ENCODE assay signal across 1 cellular context in the genomic region with DNA sequence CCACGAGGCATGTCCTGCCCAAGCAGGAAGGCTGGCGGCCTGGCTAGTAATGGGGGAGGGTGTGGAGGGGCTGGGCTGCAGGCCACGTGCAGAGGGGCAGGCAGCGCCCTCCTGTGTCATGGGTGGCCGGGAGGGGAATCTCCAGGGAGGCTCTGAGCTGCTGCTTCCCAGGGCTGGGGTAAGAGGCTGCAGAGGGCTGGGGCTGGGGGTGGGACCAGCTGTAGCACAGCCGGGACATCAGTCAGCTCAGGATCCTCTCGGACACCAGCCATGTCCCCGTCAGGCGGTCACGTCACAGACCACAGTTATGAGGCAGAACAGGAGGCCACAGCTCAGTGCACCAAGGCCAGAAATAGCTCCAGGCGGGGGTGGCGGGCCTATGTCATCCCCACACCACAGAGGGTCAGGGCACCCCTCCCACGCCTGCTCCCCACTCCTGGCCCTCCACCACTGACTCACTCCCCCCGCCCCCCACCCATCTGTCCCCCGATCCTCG.
A peak's percentile ranks its signal among the peaks of the same experiment; 100 is the strongest.
TF ChIP-seq lines count a peak whose summit lies in the region.

No MANE protein-coding gene starts in this region.

TF ChIP-seq in K562, 482 proteins besides CTCF, POLR2A, EP300 and RAD21 (continued from another document and continues in another):
- TF ChIP-seq, protein P1, sequence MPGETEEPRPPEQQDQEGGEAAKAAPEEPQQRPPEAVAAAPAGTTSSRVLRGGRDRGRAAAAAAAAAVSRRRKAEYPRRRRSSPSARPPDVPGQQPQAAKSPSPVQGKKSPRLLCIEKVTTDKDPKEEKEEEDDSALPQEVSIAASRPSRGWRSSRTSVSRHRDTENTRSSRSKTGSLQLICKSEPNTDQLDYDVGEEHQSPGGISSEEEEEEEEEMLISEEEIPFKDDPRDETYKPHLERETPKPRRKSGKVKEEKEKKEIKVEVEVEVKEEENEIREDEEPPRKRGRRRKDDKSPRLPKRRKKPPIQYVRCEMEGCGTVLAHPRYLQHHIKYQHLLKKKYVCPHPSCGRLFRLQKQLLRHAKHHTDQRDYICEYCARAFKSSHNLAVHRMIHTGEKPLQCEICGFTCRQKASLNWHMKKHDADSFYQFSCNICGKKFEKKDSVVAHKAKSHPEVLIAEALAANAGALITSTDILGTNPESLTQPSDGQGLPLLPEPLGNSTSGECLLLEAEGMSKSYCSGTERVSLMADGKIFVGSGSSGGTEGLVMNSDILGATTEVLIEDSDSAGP (CRISPR knock-in tag; IDR thresholded peaks at IDR 0.05): no peak
- TF ChIP-seq E2F3 (CRISPR knock-in tag; IDR thresholded peaks at IDR 0.05) (0 out of 2 replicates have a peak, but pooled peaks have one; percentile 44), ZNF24 (IDR thresholded peaks at IDR 0.05) (no peak), ATF1 (CRISPR knock-in tag; IDR thresholded peaks at IDR 0.05) (no peak), ATF1 (tag; IDR thresholded peaks at IDR 0.05) (peak; percentile 73), SRF (CRISPR knock-in tag; IDR thresholded peaks at IDR 0.05) (peak in 1 of 2 experiments; percentile 20; a peak in 1 of 4 replicates), BRD4 (IDR thresholded peaks at IDR 0.05) (no peak), ZNF780A (CRISPR knock-in tag; IDR thresholded peaks at IDR 0.05) (no peak), NR2C1 (IDR thresholded peaks at IDR 0.05) (no peak), NR2C1 (tag; IDR thresholded peaks at IDR 0.05) (no peak), TBL1XR1 (IDR thresholded peaks at IDR 0.05; ENCODE audit: low read length in 2 of 2) (0 out of 4 replicates have a peak, but pooled peaks of 1 of the 2 experiments have one; percentile 48), ZFPM2 (CRISPR knock-in tag; IDR thresholded peaks at IDR 0.05) (no peak), FOXJ2 (tag; IDR thresholded peaks at IDR 0.05) (no peak), TRIM24 (IDR thresholded peaks at IDR 0.05) (no peak), CHD2 (IDR thresholded peaks at IDR 0.05; ENCODE audit: low read depth, low read length) (no peak), ZNF830 (CRISPR knock-in tag; IDR thresholded peaks at IDR 0.05) (no peak), TOE1 (IDR thresholded peaks at IDR 0.05; ENCODE audit: borderline replicate concordance) (no peak), TOE1 (CRISPR knock-in tag; IDR thresholded peaks at IDR 0.05; ENCODE audit: borderline replicate concordance, low read depth) (no peak), GTF2F1 (IDR thresholded peaks at IDR 0.05; ENCODE audit: low read depth, low read length) (no peak), PHF20 (IDR thresholded peaks at IDR 0.05; ENCODE audit: partially characterized antibody) (no peak), SMAD1 (IDR thresholded peaks at IDR 0.05; ENCODE audit: low read depth, low read length, partially characterized antibody) (no peak), ETS2 (tag; IDR thresholded peaks at IDR 0.05; ENCODE audit: borderline replicate concordance, poor library complexity, severe bottlenecking) (no peak), NFIX (CRISPR knock-in tag; IDR thresholded peaks at IDR 0.05; ENCODE audit: low read depth) (no peak), ELF4 (CRISPR knock-in tag; IDR thresholded peaks at IDR 0.05) (peak; percentile 40; the same call in 1 of the 2 replicates), ZC3H11A (IDR thresholded peaks at IDR 0.05; ENCODE audit: low read depth, low read length) (no peak), RUNX1 (IDR thresholded peaks at IDR 0.05; ENCODE audit: low read depth) (0 out of 2 replicates have a peak, but pooled peaks have one; percentile 51), GATAD2A (IDR thresholded peaks at IDR 0.05) (no peak), NFE2 (IDR thresholded peaks at IDR 0.05; ENCODE audit: low read depth) (peak; percentile 40; the same call in 1 of the 2 replicates), RAD51 (IDR thresholded peaks at IDR 0.05; ENCODE audit: borderline replicate concordance, low read depth) (peak; percentile 26; the same call in 1 of the 2 replicates), SMAD2 (IDR thresholded peaks at IDR 0.05; ENCODE audit: low read depth, low read length) (no peak), SUPT5H (IDR thresholded peaks at IDR 0.05) (no peak), ZNF778 (CRISPR knock-in tag; IDR thresholded peaks at IDR 0.05) (no peak), ZNF174 (CRISPR knock-in tag; IDR thresholded peaks at IDR 0.05) (no peak), CBFA2T3 (IDR thresholded peaks at IDR 0.05) (peak; percentile 14; the same call in 1 of the 2 replicates), HOXB6 (CRISPR knock-in tag; IDR thresholded peaks at IDR 0.05; ENCODE audit: borderline replicate concordance) (no peak), ESRRB (CRISPR knock-in tag; IDR thresholded peaks at IDR 0.05; ENCODE audit: borderline replicate concordance) (no peak), CCNT2 (IDR thresholded peaks at IDR 0.05; ENCODE audit: borderline replicate concordance, extremely low read depth, insufficient read length, low read depth, low read length) (no peak), ZNF785 (CRISPR knock-in tag; IDR thresholded peaks at IDR 0.05) (no peak), ARNT (IDR thresholded peaks at IDR 0.05) (no peak), RBFOX2 (IDR thresholded peaks at IDR 0.05; ENCODE audit: low read depth, low read length) (0 out of 2 replicates have a peak, but pooled peaks have one; percentile 5), TARDBP (IDR thresholded peaks at IDR 0.05) (no peak), ZNF79 (CRISPR knock-in tag; IDR thresholded peaks at IDR 0.05; ENCODE audit: low read depth) (no peak), ZNF224 (CRISPR knock-in tag; IDR thresholded peaks at IDR 0.05) (no peak), TAF15 (IDR thresholded peaks at IDR 0.05; ENCODE audit: low read depth, low read length) (no peak), KAT8 (IDR thresholded peaks at IDR 0.05; ENCODE audit: low read depth) (no peak), MAZ (CRISPR knock-in tag; conservative IDR thresholded peaks at IDR 0.05 in 1 of 2, IDR thresholded peaks at IDR 0.05 in 1 of 2) (peak; percentile 26 to 64; a peak in 3 of 4 replicates)
- TF ChIP-seq, protein P2, sequence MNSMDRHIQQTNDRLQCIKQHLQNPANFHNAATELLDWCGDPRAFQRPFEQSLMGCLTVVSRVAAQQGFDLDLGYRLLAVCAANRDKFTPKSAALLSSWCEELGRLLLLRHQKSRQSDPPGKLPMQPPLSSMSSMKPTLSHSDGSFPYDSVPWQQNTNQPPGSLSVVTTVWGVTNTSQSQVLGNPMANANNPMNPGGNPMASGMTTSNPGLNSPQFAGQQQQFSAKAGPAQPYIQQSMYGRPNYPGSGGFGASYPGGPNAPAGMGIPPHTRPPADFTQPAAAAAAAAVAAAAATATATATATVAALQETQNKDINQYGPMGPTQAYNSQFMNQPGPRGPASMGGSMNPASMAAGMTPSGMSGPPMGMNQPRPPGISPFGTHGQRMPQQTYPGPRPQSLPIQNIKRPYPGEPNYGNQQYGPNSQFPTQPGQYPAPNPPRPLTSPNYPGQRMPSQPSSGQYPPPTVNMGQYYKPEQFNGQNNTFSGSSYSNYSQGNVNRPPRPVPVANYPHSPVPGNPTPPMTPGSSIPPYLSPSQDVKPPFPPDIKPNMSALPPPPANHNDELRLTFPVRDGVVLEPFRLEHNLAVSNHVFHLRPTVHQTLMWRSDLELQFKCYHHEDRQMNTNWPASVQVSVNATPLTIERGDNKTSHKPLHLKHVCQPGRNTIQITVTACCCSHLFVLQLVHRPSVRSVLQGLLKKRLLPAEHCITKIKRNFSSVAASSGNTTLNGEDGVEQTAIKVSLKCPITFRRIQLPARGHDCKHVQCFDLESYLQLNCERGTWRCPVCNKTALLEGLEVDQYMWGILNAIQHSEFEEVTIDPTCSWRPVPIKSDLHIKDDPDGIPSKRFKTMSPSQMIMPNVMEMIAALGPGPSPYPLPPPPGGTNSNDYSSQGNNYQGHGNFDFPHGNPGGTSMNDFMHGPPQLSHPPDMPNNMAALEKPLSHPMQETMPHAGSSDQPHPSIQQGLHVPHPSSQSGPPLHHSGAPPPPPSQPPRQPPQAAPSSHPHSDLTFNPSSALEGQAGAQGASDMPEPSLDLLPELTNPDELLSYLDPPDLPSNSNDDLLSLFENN (IDR thresholded peaks at IDR 0.05; ENCODE audit: low read depth in 2 of 2, low read length in 2 of 2): no peak
- TF ChIP-seq, protein P3, sequence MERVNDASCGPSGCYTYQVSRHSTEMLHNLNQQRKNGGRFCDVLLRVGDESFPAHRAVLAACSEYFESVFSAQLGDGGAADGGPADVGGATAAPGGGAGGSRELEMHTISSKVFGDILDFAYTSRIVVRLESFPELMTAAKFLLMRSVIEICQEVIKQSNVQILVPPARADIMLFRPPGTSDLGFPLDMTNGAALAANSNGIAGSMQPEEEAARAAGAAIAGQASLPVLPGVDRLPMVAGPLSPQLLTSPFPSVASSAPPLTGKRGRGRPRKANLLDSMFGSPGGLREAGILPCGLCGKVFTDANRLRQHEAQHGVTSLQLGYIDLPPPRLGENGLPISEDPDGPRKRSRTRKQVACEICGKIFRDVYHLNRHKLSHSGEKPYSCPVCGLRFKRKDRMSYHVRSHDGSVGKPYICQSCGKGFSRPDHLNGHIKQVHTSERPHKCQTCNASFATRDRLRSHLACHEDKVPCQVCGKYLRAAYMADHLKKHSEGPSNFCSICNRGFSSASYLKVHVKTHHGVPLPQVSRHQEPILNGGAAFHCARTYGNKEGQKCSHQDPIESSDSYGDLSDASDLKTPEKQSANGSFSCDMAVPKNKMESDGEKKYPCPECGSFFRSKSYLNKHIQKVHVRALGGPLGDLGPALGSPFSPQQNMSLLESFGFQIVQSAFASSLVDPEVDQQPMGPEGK (CRISPR knock-in tag; IDR thresholded peaks at IDR 0.05; ENCODE audit: borderline replicate concordance): no peak
- TF ChIP-seq, protein P4, sequence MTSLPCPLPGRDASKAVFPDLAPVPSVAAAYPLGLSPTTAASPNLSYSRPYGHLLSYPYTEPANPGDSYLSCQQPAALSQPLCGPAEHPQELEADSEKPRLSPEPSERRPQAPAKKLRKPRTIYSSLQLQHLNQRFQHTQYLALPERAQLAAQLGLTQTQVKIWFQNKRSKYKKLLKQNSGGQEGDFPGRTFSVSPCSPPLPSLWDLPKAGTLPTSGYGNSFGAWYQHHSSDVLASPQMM (CRISPR knock-in tag; IDR thresholded peaks at IDR 0.05): no peak
- TF ChIP-seq, protein P5, sequence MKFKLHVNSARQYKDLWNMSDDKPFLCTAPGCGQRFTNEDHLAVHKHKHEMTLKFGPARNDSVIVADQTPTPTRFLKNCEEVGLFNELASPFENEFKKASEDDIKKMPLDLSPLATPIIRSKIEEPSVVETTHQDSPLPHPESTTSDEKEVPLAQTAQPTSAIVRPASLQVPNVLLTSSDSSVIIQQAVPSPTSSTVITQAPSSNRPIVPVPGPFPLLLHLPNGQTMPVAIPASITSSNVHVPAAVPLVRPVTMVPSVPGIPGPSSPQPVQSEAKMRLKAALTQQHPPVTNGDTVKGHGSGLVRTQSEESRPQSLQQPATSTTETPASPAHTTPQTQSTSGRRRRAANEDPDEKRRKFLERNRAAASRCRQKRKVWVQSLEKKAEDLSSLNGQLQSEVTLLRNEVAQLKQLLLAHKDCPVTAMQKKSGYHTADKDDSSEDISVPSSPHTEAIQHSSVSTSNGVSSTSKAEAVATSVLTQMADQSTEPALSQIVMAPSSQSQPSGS (CRISPR knock-in tag; IDR thresholded peaks at IDR 0.05): no peak
- TF ChIP-seq, protein P6, sequence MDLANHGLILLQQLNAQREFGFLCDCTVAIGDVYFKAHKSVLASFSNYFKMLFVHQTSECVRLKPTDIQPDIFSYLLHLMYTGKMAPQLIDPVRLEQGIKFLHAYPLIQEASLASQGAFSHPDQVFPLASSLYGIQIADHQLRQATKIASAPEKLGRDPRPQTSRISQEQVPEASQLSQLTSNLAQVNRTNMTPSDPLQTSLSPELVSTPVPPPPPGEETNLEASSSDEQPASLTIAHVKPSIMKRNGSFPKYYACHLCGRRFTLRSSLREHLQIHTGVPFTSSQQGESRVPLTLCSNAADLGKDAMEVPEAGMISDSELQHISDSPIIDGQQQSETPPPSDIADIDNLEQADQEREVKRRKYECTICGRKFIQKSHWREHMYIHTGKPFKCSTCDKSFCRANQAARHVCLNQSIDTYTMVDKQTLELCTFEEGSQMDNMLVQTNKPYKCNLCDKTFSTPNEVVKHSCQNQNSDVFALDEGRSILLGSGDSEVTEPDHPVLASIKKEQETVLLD (IDR thresholded peaks at IDR 0.05): no peak
- TF ChIP-seq, protein P7, sequence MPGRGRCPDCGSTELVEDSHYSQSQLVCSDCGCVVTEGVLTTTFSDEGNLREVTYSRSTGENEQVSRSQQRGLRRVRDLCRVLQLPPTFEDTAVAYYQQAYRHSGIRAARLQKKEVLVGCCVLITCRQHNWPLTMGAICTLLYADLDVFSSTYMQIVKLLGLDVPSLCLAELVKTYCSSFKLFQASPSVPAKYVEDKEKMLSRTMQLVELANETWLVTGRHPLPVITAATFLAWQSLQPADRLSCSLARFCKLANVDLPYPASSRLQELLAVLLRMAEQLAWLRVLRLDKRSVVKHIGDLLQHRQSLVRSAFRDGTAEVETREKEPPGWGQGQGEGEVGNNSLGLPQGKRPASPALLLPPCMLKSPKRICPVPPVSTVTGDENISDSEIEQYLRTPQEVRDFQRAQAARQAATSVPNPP (IDR thresholded peaks at IDR 0.05; ENCODE audit: borderline replicate concordance, insufficient read depth, insufficient read length): no peak
- TF ChIP-seq, protein P8, sequence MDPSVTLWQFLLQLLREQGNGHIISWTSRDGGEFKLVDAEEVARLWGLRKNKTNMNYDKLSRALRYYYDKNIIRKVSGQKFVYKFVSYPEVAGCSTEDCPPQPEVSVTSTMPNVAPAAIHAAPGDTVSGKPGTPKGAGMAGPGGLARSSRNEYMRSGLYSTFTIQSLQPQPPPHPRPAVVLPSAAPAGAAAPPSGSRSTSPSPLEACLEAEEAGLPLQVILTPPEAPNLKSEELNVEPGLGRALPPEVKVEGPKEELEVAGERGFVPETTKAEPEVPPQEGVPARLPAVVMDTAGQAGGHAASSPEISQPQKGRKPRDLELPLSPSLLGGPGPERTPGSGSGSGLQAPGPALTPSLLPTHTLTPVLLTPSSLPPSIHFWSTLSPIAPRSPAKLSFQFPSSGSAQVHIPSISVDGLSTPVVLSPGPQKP (CRISPR knock-in tag; IDR thresholded peaks at IDR 0.05): no peak
